In the genomic region with DNA sequence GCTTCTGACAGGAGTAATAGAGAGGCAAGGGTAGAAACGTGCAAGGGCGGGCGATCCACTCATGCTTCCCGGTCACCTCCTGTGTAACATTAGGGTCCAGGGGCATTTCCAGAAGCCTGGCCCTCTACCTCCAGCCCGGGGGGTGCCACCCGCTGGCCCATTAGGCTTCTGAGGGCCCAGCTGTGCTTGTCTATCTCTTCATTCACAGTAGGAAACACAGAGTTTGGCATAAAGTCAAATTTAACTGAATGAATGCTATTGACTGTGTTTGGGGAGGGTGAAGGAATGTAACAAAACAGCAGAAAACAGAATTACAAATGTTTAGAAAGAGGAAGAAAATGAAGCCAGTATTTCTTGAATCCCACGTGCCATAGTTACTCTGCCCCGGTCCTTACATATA, we compare ENCODE assay signal across 22 cellular contexts.
"Had no signal": no experiment of that assay in that cellular context is flagged by ENCODE, and none has a peak within 500 bp of the region (broad histone marks: within the 10 kb centered on the region; RNA-seq: fewer than 3 reads in every experiment).

No MANE protein-coding gene starts in this region.

- H3K9me3 ChIP-seq: pancreas, prostate gland, right lobe of liver had no signal

- H3K27me3 ChIP-seq: pancreas, right lobe of liver, stomach, transverse colon had no signal

- H3K4me1 ChIP-seq: gastrocnemius medialis, pancreas, prostate gland, right lobe of liver, spleen, stomach, transverse colon had no signal

- ATAC-seq: gastrocnemius medialis; left lobe of liver; naive thymus-derived CD8-positive, alpha-beta T cell; pancreas; right lobe of liver; stimulated activated memory B cell treated with anti-CD40 and anti-IgM and Interleukin-4, amounts not matched to agents 10 μg/mL and 1 μg/mL and 100 μg/mL, for 72 hours had no signal

- H3K27ac Mint-ChIP-seq: memory B cell; naive thymus-derived CD8-positive, alpha-beta T cell; stimulated activated memory B cell treated with anti-CD40 and anti-IgM and Interleukin-4, amounts not matched to agents 10 μg/mL and 1 μg/mL and 100 μg/mL, for 72 hours had no signal

- H3K4me1 Mint-ChIP-seq: memory B cell; naive thymus-derived CD8-positive, alpha-beta T cell; neural crest cell; stimulated activated memory B cell treated with anti-CD40 and anti-IgM and Interleukin-4, amounts not matched to agents 10 μg/mL and 1 μg/mL and 100 μg/mL, for 72 hours had no signal

- H3K36me3 ChIP-seq: gastrocnemius medialis, pancreas, prostate gland, right lobe of liver, spleen, stomach, thoracic aorta, transverse colon had no signal

- H3K4me3 Mint-ChIP-seq: memory B cell; naive thymus-derived CD8-positive, alpha-beta T cell; neural crest cell; stimulated activated memory B cell treated with anti-CD40 and anti-IgM and Interleukin-4, amounts not matched to agents 10 μg/mL and 1 μg/mL and 100 μg/mL, for 72 hours had no signal

- DNase-seq: central memory CD4-positive, alpha-beta T cell; effector CD4-positive, alpha-beta T cell; gastrocnemius medialis; glutamatergic neuron; islet precursor cell; naive thymus-derived CD8-positive, alpha-beta T cell; pancreas; right lobe of liver; spleen; stimulated activated CD4-positive, alpha-beta T cell treated with anti-CD3 and anti-CD28 coated beads, Interleukin-15, amount 100 ng/mL, for 24 hours; stimulated activated CD4-positive, alpha-beta T cell treated with anti-CD3 and anti-CD28 coated beads, Interleukin-1b, Interleukin-23, amount 100 ng/mL, for 48 hours; stimulated activated CD4-positive, alpha-beta T cell treated with anti-CD3 and anti-CD28 coated beads, Interleukin-4, amount 100 ng/mL, for 24 hours; stomach; substantia nigra; transverse colon had no signal

- H3K27ac ChIP-seq: coronary artery, gastrocnemius medialis, pancreas, prostate gland, right lobe of liver, spleen, stomach, thoracic aorta, transverse colon had no signal

- H3K4me3 ChIP-seq: coronary artery, gastrocnemius medialis, pancreas, prostate gland, right lobe of liver, spleen, stomach, thoracic aorta, transverse colon had no signal

- H3K36me3 Mint-ChIP-seq: stimulated activated memory B cell treated with anti-CD40 and anti-IgM and Interleukin-4, amounts not matched to agents 10 μg/mL and 1 μg/mL and 100 μg/mL, for 72 hours had no signal
